10 cellular contexts compared by ENCODE assay signal in the genomic region with DNA sequence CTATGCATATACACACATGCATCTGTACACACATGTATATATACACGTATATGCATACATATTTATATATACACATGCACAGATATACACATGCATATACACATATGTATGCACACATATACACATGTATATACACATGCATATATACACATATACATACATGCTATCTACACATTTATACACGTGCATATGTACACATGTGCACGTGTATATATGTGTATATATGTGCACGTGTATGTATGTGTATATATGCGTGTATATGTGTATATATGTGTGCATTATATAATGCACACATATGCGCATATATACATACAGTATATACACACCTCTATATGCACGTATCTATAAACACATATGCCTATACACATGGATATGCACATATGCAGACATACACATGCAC.
"Had no signal": no experiment of that assay in that cellular context is flagged by ENCODE, and none has a peak within 500 bp of the region (broad histone marks: within the 10 kb centered on the region; RNA-seq: fewer than 3 reads in every experiment).

No MANE protein-coding gene starts in this region.

- DNase-seq: GM23248, GOT3, H7, H9, HCEC 1CT, HFFc6 had no signal

- FAIRE-seq: H1 had no signal

- H3K4me3 Mint-ChIP-seq: GM23338, H9, HFFc6 had no signal

- H3K4me1 Mint-ChIP-seq: GM23338, H9 had no signal

- H3K4me1 ChIP-seq: HAP-1 had no signal

- H3K9ac ChIP-seq: GM23248 had no signal

- H3K9me3 ChIP-seq: HAP-1 had no signal

- ATAC-seq: GM23338, HCT116 had no signal

- H3K4me3 ChIP-seq: GM23248, GM23338, HAP-1 had no signal

- H2AFZ ChIP-seq: GM23248, GM23338 had no signal

- H3K27ac ChIP-seq: GM23248 had no signal

- H3K4me2 ChIP-seq: GM23338 had no signal

- H3K9me3 Mint-ChIP-seq: GM23338, H9, HFFc6 had no signal

- H3K36me3 ChIP-seq: HAP-1 had no signal

- H3K27ac Mint-ChIP-seq: GM23338, H9, HFFc6 had no signal
